Comparison of ENCODE assay signal across 10 cellular contexts in genomic region chr2:120254178-120254577, GRCh38. TPM values are rescaled to one million over a fixed set of nuclear protein-coding genes. Genes with fewer than 3 reads are reported as not detected.
DNase-seq lines count a peak whose midpoint lies in the region; ATAC-seq and TF ChIP-seq lines count a peak whose summit lies in the region.
"Had no signal": no experiment of that assay in that cellular context is flagged by ENCODE, and none has a peak within 500 bp of the region (broad histone marks: within the 10 kb centered on the region; RNA-seq: fewer than 3 reads in every experiment).

No MANE protein-coding gene starts in this region.

- no peaks in the 10 kb centered on the region for H3K9me3 Mint-ChIP-seq in activated T-cell treated with anti-CD3 and anti-CD28 coated beads, Interleukin-2, amount 50 U/mL, for 4 hours

- H3K36me3 Mint-ChIP-seq in activated T-cell treated with anti-CD3 and anti-CD28 coated beads, Interleukin-2, amount 50 U/mL, for 4 hours (ENCODE audit: insufficient read depth): peaks cover 11% of the 10 kb centered on the region

- H3K27me3 Mint-ChIP-seq in activated T-cell treated with anti-CD3 and anti-CD28 coated beads, Interleukin-2, amount 50 U/mL, for 4 hours (ENCODE audit: low read depth): no peaks in the 10 kb centered on the region

- H3K27ac ChIP-seq in ascending aorta (no peak overlapping the region), lung (ENCODE audit: low read depth in 1 of 2, low read length in 1 of 2) (peak overlapping the region in 1 of 2 donors; percentile 90), tibial artery (no peak overlapping the region)
- no peak overlapping the region for H3K27ac ChIP-seq in effector memory CD4-positive, alpha-beta T cell (ENCODE audit: insufficient read depth, low read length, poor library complexity, severe bottlenecking)

- H3K4me3 ChIP-seq in ascending aorta: peak overlapping the region; percentile 83 to 85
- H3K4me3 ChIP-seq in lung: peak overlapping the region; percentile 83
- H3K4me3 ChIP-seq in tibial artery: peak overlapping the region; percentile 80 to 86
- H3K4me3 ChIP-seq in effector memory CD4-positive, alpha-beta T cell (ENCODE audit: insufficient read depth, low read depth, low read length, poor library complexity, severe bottlenecking): no peak overlapping the region

- WGBS in lung, 2 donors: 46 to 53% methylated on average over 8 of the region's 8 CpGs

- no peak for TF ChIP-seq CTCF in ascending aorta (IDR thresholded peaks at IDR 0.05)
- no peak for TF ChIP-seq CTCF in lung (IDR thresholded peaks at IDR 0.05; ENCODE audit: control extremely low read depth, extremely low read depth)
- TF ChIP-seq CTCF in tibial artery (IDR thresholded peaks at IDR 0.05): no peak

- H3K36me3 ChIP-seq in ascending aorta (no peaks in the 10 kb centered on the region), lung (ENCODE audit: control insufficient read depth in 2 of 2, insufficient read depth in 2 of 2, low read length in 2 of 2) (no peaks in the 10 kb centered on the region), tibial artery (no peaks in the 10 kb centered on the region)
- no peaks in the 10 kb centered on the region for H3K36me3 ChIP-seq in effector memory CD4-positive, alpha-beta T cell (ENCODE audit: control insufficient read depth, insufficient read depth, low read length)
- H3K36me3 ChIP-seq: adrenal gland had no signal

- no peak for DNase-seq in activated T-cell treated with anti-CD3 and anti-CD28 coated beads, Interleukin-2, amount 50 U/mL, for 4 hours
- DNase-seq in activated T-cell treated with anti-CD3 and anti-CD28 coated beads for 4 hours (no peak), ascending aorta (ENCODE audit: low spot score in 2 of 2) (no peak), lung (ENCODE audit: low spot score) (no peak), tibial artery (no peak), glomerular visceral epithelial cell (ENCODE audit: extremely low spot score) (no peak), NOMO-1 treated with DMSO at 0.1 percent for 48 hours (lab: John Stamatoyannopoulos, UW; ENCODE audit: unreplicated experiment) (no peak)
- no peak for DNase-seq in effector memory CD4-positive, alpha-beta T cell
- DNase-seq: COR-L47 had no signal

- intact Hi-C loops in ascending aorta (cut with DNase I) (loop anchor here (5.0 to 10.0 kb wide), 6 partner anchors 218 to 1483 kb away; partner anchors contain the start of genes C2orf76, CLASP1, DBI and EPB41L5), tibial artery (cut with DNase I; ENCODE audit: low total_unique reads) (no loop called here)

- peak overlapping the region; percentile 93 for H3K4me3 Mint-ChIP-seq in activated T-cell treated with anti-CD3 and anti-CD28 coated beads, Interleukin-2, amount 50 U/mL, for 4 hours

- H3K4me1 ChIP-seq in ascending aorta: peaks cover 0 to 3% of the 10 kb centered on the region in 2 donors
- peaks cover 9 to 12% of the 10 kb centered on the region in 2 donors for H3K4me1 ChIP-seq in lung (ENCODE audit: control insufficient read depth in 2 of 2, insufficient read depth in 2 of 2, low read length in 2 of 2)
- H3K4me1 ChIP-seq in tibial artery: peaks cover 0 to 24% (median 14%) of the 10 kb centered on the region in 4 donors
- peaks cover 8% of the 10 kb centered on the region for H3K4me1 ChIP-seq in effector memory CD4-positive, alpha-beta T cell (ENCODE audit: control insufficient read depth, insufficient read depth, low read length, poor library complexity, severe bottlenecking)

- no peaks in the 10 kb centered on the region for H3K9me3 ChIP-seq in ascending aorta
- no peaks in the 10 kb centered on the region for H3K9me3 ChIP-seq in lung (ENCODE audit: control insufficient read depth in 2 of 2, insufficient read depth in 1 of 2, low read length in 1 of 2)
- no peaks in the 10 kb centered on the region for H3K9me3 ChIP-seq in tibial artery
- no peaks in the 10 kb centered on the region for H3K9me3 ChIP-seq in effector memory CD4-positive, alpha-beta T cell (ENCODE audit: control insufficient read depth, low read length)
- H3K9me3 ChIP-seq: adrenal gland had no signal

- no peak for ATAC-seq in activated T-cell treated with anti-CD3 and anti-CD28 coated beads, Interleukin-2, amount 50 U/mL, for 4 hours
- ATAC-seq in lung (ENCODE audit: insufficient read depth, low FRiP score): no peak

- H3K4me1 Mint-ChIP-seq in activated T-cell treated with anti-CD3 and anti-CD28 coated beads, Interleukin-2, amount 50 U/mL, for 4 hours (ENCODE audit: low read depth): peaks cover 56% of the 10 kb centered on the region

- H3K27me3 ChIP-seq in ascending aorta: no peaks in the 10 kb centered on the region
- H3K27me3 ChIP-seq in lung (ENCODE audit: control insufficient read depth, insufficient read depth): no peaks in the 10 kb centered on the region
- no peaks in the 10 kb centered on the region for H3K27me3 ChIP-seq in tibial artery
- H3K27me3 ChIP-seq in effector memory CD4-positive, alpha-beta T cell (replicated peaks; ENCODE audit: control insufficient read depth, insufficient read depth, low read length, poor library complexity, severe bottlenecking): no peaks in the 10 kb centered on the region
- H3K27me3 ChIP-seq: adrenal gland had no signal

RNA-seq across cellular contexts. Expression of gene RALB, which starts 1.5 kb away (rescaled TPM):
- 10 to 100 TPM in 2 of 3 donors, 1 to 10 TPM in 1; 9.2 to 17.5 (median 13.0) TPM for total RNA-seq in activated T-cell treated with anti-CD3 and anti-CD28 coated beads, Interleukin-2, amount 50 U/mL, for 4 hours
- 21.7 TPM for total RNA-seq in ascending aorta
- total RNA-seq in lung: 100 to 1,000 TPM in 1 of 2 donors, 10 to 100 TPM in 1; 53.8 to 100 TPM
- polyA plus RNA-seq in lung: 100 to 1,000 TPM in 1 of 2 donors, 10 to 100 TPM in 1; 34.6 to 111 TPM

RNA-seq across cellular contexts. Expression of gene TMEM185B, which starts 31.0 kb away (rescaled TPM):
- 10 to 100 TPM; 35.0 to 38.4 (median 36.3) TPM for total RNA-seq in activated T-cell treated with anti-CD3 and anti-CD28 coated beads, Interleukin-2, amount 50 U/mL, for 4 hours
- total RNA-seq in ascending aorta (31.8 TPM), lung (10 to 100 TPM; 27.1 to 35.2 TPM)
- polyA plus RNA-seq in lung: 10 to 100 TPM in 1 of 2 donors, 1 to 10 TPM in 1; 6.5 to 27.0 TPM
